ENCODE assay signal across 26 cellular contexts in the genomic region with DNA sequence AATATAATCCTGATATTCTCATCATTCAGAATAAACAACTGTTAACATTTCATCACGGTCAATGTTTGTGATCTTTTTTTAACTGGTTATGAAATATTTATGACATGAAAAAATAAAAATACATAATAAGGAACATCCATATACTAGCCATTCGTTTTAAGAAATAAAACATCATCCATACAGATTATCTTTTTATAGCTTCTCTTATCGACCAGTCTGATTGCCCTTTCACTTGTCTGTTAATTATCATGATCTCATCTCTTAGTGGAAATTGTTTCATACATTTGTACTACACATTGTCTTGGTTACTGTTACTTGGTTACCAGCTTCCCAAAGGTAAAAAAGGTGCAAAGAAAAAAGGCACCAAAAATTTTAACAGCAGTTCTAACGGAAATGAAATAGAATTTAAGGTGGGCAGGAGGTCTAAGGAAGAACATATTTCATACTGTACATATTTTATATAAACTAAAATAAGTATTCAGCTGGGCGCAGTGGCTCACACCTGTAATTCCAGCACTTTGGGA.
"Had no signal": no experiment of that assay in that cellular context is flagged by ENCODE, and none has a peak within 500 bp of the region (broad histone marks: within the 10 kb centered on the region; RNA-seq: fewer than 3 reads in every experiment).

No MANE protein-coding gene starts in this region.

- H3K27me3 Mint-ChIP-seq: activated CD4-positive, alpha-beta T cell treated with anti-CD3 and anti-CD28 coated beads for 36 hours; activated naive CD8-positive, alpha-beta T cell treated with anti-CD3 and anti-CD28 coated beads for 36 hours; activated T-cell treated with anti-CD3 and anti-CD28 coated beads, Interleukin-2, amount 50 U/mL, for 24 hours; activated T-helper 17 cell treated with anti-CD3 and anti-CD28 coated beads, Interleukin-2, amount 50 U/mL, for 72 hours; natural killer cell treated with Interleukin-12 subunit alpha and Interleukin-12 subunit beta and Interleukin-15 and Interleukin-18, amount 100 ng/mL, for 72 hours; stimulated activated naive CD8-positive, alpha-beta T cell treated with anti-CD3 and anti-CD28 coated beads, Interleukin-15, Interleukin-2, amounts not matched to agents 100 ng/mL and 50 ng/mL, for 24 hours had no signal

- H3K27me3 ChIP-seq: cardiac muscle cell, foreskin keratinocyte, right lobe of liver, suprapubic skin, transverse colon, uterus had no signal

- H3K9me3 Mint-ChIP-seq: activated naive CD8-positive, alpha-beta T cell treated with anti-CD3 and anti-CD28 coated beads for 36 hours; activated T-cell treated with anti-CD3 and anti-CD28 coated beads, Interleukin-2, amount 50 U/mL, for 24 hours; activated T-helper 17 cell treated with anti-CD3 and anti-CD28 coated beads, Interleukin-2, amount 50 U/mL, for 72 hours; natural killer cell treated with Interleukin-12 subunit alpha and Interleukin-12 subunit beta and Interleukin-15 and Interleukin-18, amount 100 ng/mL, for 72 hours; stimulated activated naive CD8-positive, alpha-beta T cell treated with anti-CD3 and anti-CD28 coated beads, Interleukin-15, Interleukin-2, amounts not matched to agents 100 ng/mL and 50 ng/mL, for 24 hours had no signal

- H3K4me3 ChIP-seq: cardiac muscle cell, left ventricle myocardium inferior, right lobe of liver, skin epidermis, suprapubic skin, transverse colon, uterus had no signal

- H3K4me3 Mint-ChIP-seq: activated CD4-positive, alpha-beta T cell treated with anti-CD3 and anti-CD28 coated beads for 36 hours; activated naive CD8-positive, alpha-beta T cell treated with anti-CD3 and anti-CD28 coated beads for 36 hours; activated T-cell treated with anti-CD3 and anti-CD28 coated beads, Interleukin-2, amount 50 U/mL, for 24 hours; activated T-helper 17 cell treated with anti-CD3 and anti-CD28 coated beads, Interleukin-2, amount 50 U/mL, for 72 hours; natural killer cell treated with Interleukin-12 subunit alpha and Interleukin-12 subunit beta and Interleukin-15 and Interleukin-18, amount 100 ng/mL, for 72 hours; stimulated activated naive CD8-positive, alpha-beta T cell treated with anti-CD3 and anti-CD28 coated beads, Interleukin-15, Interleukin-2, amounts not matched to agents 100 ng/mL and 50 ng/mL, for 24 hours had no signal

- H3K9me3 ChIP-seq: left ventricle myocardium inferior, neutrophil, right lobe of liver, suprapubic skin, transverse colon, uterus had no signal

- H3K27ac Mint-ChIP-seq: activated CD4-positive, alpha-beta T cell treated with anti-CD3 and anti-CD28 coated beads for 36 hours; activated naive CD8-positive, alpha-beta T cell treated with anti-CD3 and anti-CD28 coated beads for 36 hours; activated T-cell treated with anti-CD3 and anti-CD28 coated beads, Interleukin-2, amount 50 U/mL, for 24 hours; activated T-helper 17 cell treated with anti-CD3 and anti-CD28 coated beads, Interleukin-2, amount 50 U/mL, for 72 hours; natural killer cell treated with Interleukin-12 subunit alpha and Interleukin-12 subunit beta and Interleukin-15 and Interleukin-18, amount 100 ng/mL, for 72 hours; stimulated activated naive CD8-positive, alpha-beta T cell treated with anti-CD3 and anti-CD28 coated beads, Interleukin-15, Interleukin-2, amounts not matched to agents 100 ng/mL and 50 ng/mL, for 24 hours had no signal

- H3K36me3 Mint-ChIP-seq: activated naive CD8-positive, alpha-beta T cell treated with anti-CD3 and anti-CD28 coated beads for 36 hours; natural killer cell treated with Interleukin-12 subunit alpha and Interleukin-12 subunit beta and Interleukin-15 and Interleukin-18, amount 100 ng/mL, for 72 hours had no signal

- H3K27ac ChIP-seq: cardiac muscle cell, foreskin keratinocyte, neutrophil, right lobe of liver, skin epidermis, suprapubic skin, uterus had no signal

- DNase-seq: activated CD4-positive, alpha-beta T cell treated with anti-CD3 and anti-CD28 coated beads for 36 hours; activated CD4-positive, alpha-beta T cell treated with anti-CD3 and anti-CD28 coated beads, Interleukin-2, amount 50 U/mL, for 4 hours; activated CD8-positive, alpha-beta memory T cell treated with anti-CD3 and anti-CD28 coated beads for 24 hours; activated CD8-positive, alpha-beta memory T cell treated with anti-CD3 and anti-CD28 coated beads, Interleukin-2, amount 50 U/mL, for 4 hours; activated naive CD4-positive, alpha-beta T cell; activated naive CD8-positive, alpha-beta T cell treated with anti-CD3 and anti-CD28 coated beads for 36 hours; activated T-cell treated with anti-CD3 and anti-CD28 coated beads, Interleukin-2, amount 50 U/mL, for 24 hours; amniotic stem cell; effector CD8-positive, alpha-beta T cell; erythroblast; foreskin keratinocyte; hippocampal formation; left ventricle myocardium inferior; midbrain; right lobe of liver; stimulated activated CD4-positive, alpha-beta T cell treated with anti-CD3 and anti-CD28 coated beads, Interleukin-1b, Interleukin-23, amount 100 ng/mL, for 48 hours; T-helper 9 cell; uterus had no signal

- H3K36me3 ChIP-seq: cardiac muscle cell, left ventricle myocardium inferior, neutrophil, right lobe of liver, suprapubic skin, transverse colon, uterus had no signal

- ATAC-seq: activated CD4-positive, alpha-beta T cell treated with anti-CD3 and anti-CD28 coated beads for 36 hours; activated T-helper 17 cell treated with anti-CD3 and anti-CD28 coated beads, Interleukin-2, amount 50 U/mL, for 72 hours; natural killer cell treated with Interleukin-12 subunit alpha and Interleukin-12 subunit beta and Interleukin-15 and Interleukin-18, amount 100 ng/mL, for 72 hours had no signal
